22 cellular contexts compared by ENCODE assay signal in the genomic region with DNA sequence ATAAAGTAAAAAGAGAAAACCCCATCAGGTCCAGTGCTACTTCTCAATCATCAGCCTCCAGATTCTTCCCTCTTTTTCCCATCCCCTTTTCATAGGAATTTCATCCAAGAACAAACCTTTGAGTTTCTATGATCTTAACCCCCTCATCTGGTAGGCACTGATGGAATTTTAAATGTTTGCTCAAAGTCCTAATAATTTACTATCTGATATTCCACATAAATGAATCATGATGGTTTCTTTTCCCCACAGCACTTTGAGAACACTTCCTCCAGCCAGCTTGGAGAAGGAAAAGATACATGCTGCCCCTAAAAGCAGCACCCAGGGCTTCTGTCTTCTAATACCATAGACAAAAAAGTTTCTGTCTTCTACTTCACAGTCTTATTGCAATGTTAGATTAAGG. TPM values are rescaled to one million over a fixed set of nuclear protein-coding genes. Genes with fewer than 3 reads are reported as not detected.
DNase-seq lines count a peak whose midpoint lies in the region; FAIRE-seq and TF ChIP-seq lines count a peak whose summit lies in the region.
"Had no signal": no experiment of that assay in that cellular context is flagged by ENCODE, and none has a peak within 500 bp of the region (broad histone marks: within the 10 kb centered on the region; RNA-seq: fewer than 3 reads in every experiment).

No MANE protein-coding gene starts in this region.

- H3K36me3 ChIP-seq in kidney (ENCODE audit: control insufficient read depth in 1 of 2, insufficient read depth in 2 of 2, low read length in 2 of 2) (no peaks in the 10 kb centered on the region), spleen (no peaks in the 10 kb centered on the region), SJCRH30 (no peaks in the 10 kb centered on the region)
- H3K36me3 ChIP-seq: ascending aorta, gastroesophageal sphincter, transverse colon had no signal

- TF ChIP-seq CTCF in LNCaP clone FGC (IDR thresholded peaks at IDR 0.05; ENCODE audit: control insufficient read depth, extremely low read depth, insufficient read depth) = no peak
- TF ChIP-seq CTCF in kidney (IDR thresholded peaks at IDR 0.05; ENCODE audit: borderline replicate concordance, extremely low read depth, insufficient read depth) = no peak
- no peak for TF ChIP-seq CTCF in spleen (IDR thresholded peaks at IDR 0.05 in 8 of 11, conservative IDR thresholded peaks at IDR 0.05 in 3 of 11)

- TF ChIP-seq POLR2A in spleen (IDR thresholded peaks at IDR 0.05) = no peak

- intact Hi-C loops in kidney (cut with DNase I) = loop anchor here (10.0 kb wide), 2 partner anchors 85 to 325 kb away; no protein-coding TSS in a partner anchor
- intact Hi-C loops in spleen (cut with DNase I; ENCODE audit: low total_unique reads) = loop anchor here (5.0 kb wide), 1 partner anchor 88 kb away; no protein-coding TSS in a partner anchor

- H3K27ac ChIP-seq in kidney (ENCODE audit: low read depth in 2 of 2, low read length in 2 of 2) (peak overlapping the region; percentile 0 to 54), spleen (peak overlapping the region in 5 of 8 donors; percentile 29 to 70 (median 37)), SJCRH30 (no peak overlapping the region)
- H3K27ac ChIP-seq: ascending aorta, gastroesophageal sphincter, transverse colon had no signal

- no peak overlapping the region for H3K9ac ChIP-seq in kidney (ENCODE audit: low read length in 2 of 2)

- peaks cover 5% of the 10 kb centered on the region in 2 donors for H3K4me1 ChIP-seq in kidney (ENCODE audit: control insufficient read depth in 1 of 2, insufficient read depth in 1 of 2, low read depth in 1 of 2, low read length in 2 of 2)
- H3K4me1 ChIP-seq in spleen = peaks cover 0 to 24% (median 4%) of the 10 kb centered on the region in 6 donors
- H3K4me1 ChIP-seq in SJCRH30 = no peaks in the 10 kb centered on the region
- H3K4me1 ChIP-seq: ascending aorta had no signal

- peak overlapping the region; percentile 7; the same call in 1 of the 2 replicates for H3K4me3 ChIP-seq in LNCaP clone FGC (ENCODE audit: low read depth, low read length)
- peak overlapping the region in 1 of 2 donors; percentile 20 for H3K4me3 ChIP-seq in kidney (ENCODE audit: low read length in 2 of 2)
- H3K4me3 ChIP-seq in spleen = peak overlapping the region in 1 of 8 donors; percentile 6
- no peak overlapping the region for H3K4me3 ChIP-seq in SJCRH30
- H3K4me3 ChIP-seq: ascending aorta, gastroesophageal sphincter, GM12878, transverse colon had no signal

- FAIRE-seq in kidney (lab: Jason Lieb, UNC) = no peak
- FAIRE-seq: GM12878 had no signal

- H3K9me3 ChIP-seq in kidney (ENCODE audit: control insufficient read depth in 1 of 2, low read length in 2 of 2) (peaks cover 0 to 20% of the 10 kb centered on the region in 2 donors), spleen (peaks cover 6 to 30% (median 27%) of the 10 kb centered on the region in 8 donors), SJCRH30 (replicated peaks) (no peaks in the 10 kb centered on the region; the same call in 1 of the 2 replicates)

- DNase-seq in EL (peak; percentile 51), LNCaP clone FGC (ENCODE audit: low read depth) (no peak), kidney (no peak), spleen (no peak), SJCRH30 (no peak), NCI-H82 (lab: John Stamatoyannopoulos, UW) (no peak), hypothalamus (lab: John Stamatoyannopoulos, UW) (no peak)
- DNase-seq: activated CD4-positive, alpha-beta T cell treated with anti-CD3 and anti-CD28 coated beads for 4 hours; activated CD8-positive, alpha-beta memory T cell treated with anti-CD3 and anti-CD28 coated beads for 24 hours; activated gamma-delta T cell; activated naive CD8-positive, alpha-beta T cell treated with anti-CD3 and anti-CD28 coated beads, Interleukin-2, amount 10 ng/mL, durations not matched to agents 7 days and 5 days; caudate nucleus; hippocampal formation; midbrain; naive thymus-derived CD8-positive, alpha-beta T cell; NCI-H1105; NCI-H226; occipital lobe; transverse colon had no signal

- H3K27me3 ChIP-seq in spleen (replicated peaks in 1 of 7) (no peaks in the 10 kb centered on the region), SJCRH30 (no peaks in the 10 kb centered on the region)
- H3K27me3 ChIP-seq: ascending aorta, gastroesophageal sphincter, transverse colon had no signal

RNA-seq across cellular contexts. Expression of a gene that starts 19.4 kb away (rescaled TPM):
- total RNA-seq in kidney (14.6 TPM), spleen (10 to 100 TPM; 12.3 to 17.6 (median 15.9) TPM)
- polyA plus RNA-seq in kidney (ENCODE audit: insufficient read depth, low read depth, low replicate concordance) (5.9 TPM), spleen (1 to 10 TPM; 2.6 to 4.4 (median 2.7) TPM)
- total RNA-seq in SJCRH30 (2014; rRNA removed; shearing (Covaris generic)) = 16.7 and 19.4 TPM in 2 replicates
